Comparison of ENCODE assay signal across 12 cellular contexts in genomic region chr11:36030707-36031365, GRCh38.
DNase-seq lines count a peak whose midpoint lies in the region; ATAC-seq and TF ChIP-seq lines count a peak whose summit lies in the region.
"Had no signal": no experiment of that assay in that cellular context is flagged by ENCODE, and none has a peak within 500 bp of the region (broad histone marks: within the 10 kb centered on the region; RNA-seq: fewer than 3 reads in every experiment).

No MANE protein-coding gene starts in this region.

- no peak overlapping the region for H3K4me3 ChIP-seq in neural progenitor cell

- peaks cover 25% of the 10 kb centered on the region for H3K9me3 Mint-ChIP-seq in neural progenitor cell

- H3K27ac Mint-ChIP-seq in neural progenitor cell: peak overlapping the region; percentile 59

- H3K4me1 ChIP-seq in neural progenitor cell: peaks cover 4% of the 10 kb centered on the region

- no peaks in the 10 kb centered on the region for H3K36me3 ChIP-seq in neural progenitor cell

- ATAC-seq in HG03442 (IDR thresholded peaks at IDR 0.05; ENCODE audit: unreplicated experiment): no peak

- intact Hi-C loops in posterior cingulate gyrus (cut with DNase I): no loop called here

- H2AFZ ChIP-seq in neural progenitor cell (replicated peaks): no peak overlapping the region

- H3K27ac ChIP-seq in neural progenitor cell: no peak overlapping the region

- peaks cover 97% of the 10 kb centered on the region for H3K79me2 ChIP-seq in neural progenitor cell (ENCODE audit: low read depth)

- H3K4me2 ChIP-seq in neural progenitor cell: no peak overlapping the region

- TF ChIP-seq CTCF in neural progenitor cell (IDR thresholded peaks at IDR 0.05): no peak

- peak; percentile 15 for DNase-seq in Daoy (ENCODE audit: low read depth)
- peak; percentile 38 to 80 for DNase-seq in NCI-H446 (lab: John Stamatoyannopoulos, UW)
- DNase-seq in fibroblast of gingiva (ENCODE audit: low read depth): peak; percentile 72
- no peak for DNase-seq in neural progenitor cell (ENCODE audit: low spot score)
- no peak for DNase-seq in posterior cingulate gyrus
- DNase-seq in activated T-cell treated with anti-CD3 and anti-CD28 coated beads for 4 hours: no peak
- DNase-seq in NOMO-1 treated with DMSO at 0.1 percent for 48 hours (lab: John Stamatoyannopoulos, UW; ENCODE audit: unreplicated experiment): no peak
- DNase-seq: activated CD4-positive, alpha-beta T cell treated with anti-CD3 and anti-CD28 coated beads for 48 hours; NCI-H748 treated with DMSO at 0.1 percent for 48 hours; occipital lobe; stimulated activated naive CD4-positive, alpha-beta T cell had no signal

- no peaks in the 10 kb centered on the region for H3K9me3 ChIP-seq in neural progenitor cell (ENCODE audit: low read depth)

- H3K27me3 Mint-ChIP-seq in neural progenitor cell (ENCODE audit: insufficient read depth, low read depth): no peaks in the 10 kb centered on the region

- no peak overlapping the region for H3K4me3 Mint-ChIP-seq in neural progenitor cell

- no peaks in the 10 kb centered on the region for H3F3A ChIP-seq in neural progenitor cell (ENCODE audit: low read depth)

- H3K9ac ChIP-seq in neural progenitor cell: no peak overlapping the region

- peaks cover 29% of the 10 kb centered on the region for H3K36me3 Mint-ChIP-seq in neural progenitor cell

- H3K27me3 ChIP-seq in neural progenitor cell: no peaks in the 10 kb centered on the region

- H4K20me1 ChIP-seq in neural progenitor cell (ENCODE audit: low read depth): peaks cover 4% of the 10 kb centered on the region

- H3K4me1 Mint-ChIP-seq in neural progenitor cell: peaks cover 22% of the 10 kb centered on the region

Comparison
In these comparisons a context has a peak if more than half of its experiments do, and no peak if none do; other contexts are left out.
1. DNase-seq: peak in Daoy (single experiment), NCI-H446 (2 of 2) and fibroblast of gingiva (single experiment); none in neural progenitor cell (single experiment), posterior cingulate gyrus (0 of 10), activated T-cell treated with anti-CD3 and anti-CD28 coated beads for 4 hours (single experiment) and NOMO-1 treated with DMSO at 0.1 percent for 48 hours (single experiment).